8 cellular contexts compared by ENCODE assay signal in the genomic region with DNA sequence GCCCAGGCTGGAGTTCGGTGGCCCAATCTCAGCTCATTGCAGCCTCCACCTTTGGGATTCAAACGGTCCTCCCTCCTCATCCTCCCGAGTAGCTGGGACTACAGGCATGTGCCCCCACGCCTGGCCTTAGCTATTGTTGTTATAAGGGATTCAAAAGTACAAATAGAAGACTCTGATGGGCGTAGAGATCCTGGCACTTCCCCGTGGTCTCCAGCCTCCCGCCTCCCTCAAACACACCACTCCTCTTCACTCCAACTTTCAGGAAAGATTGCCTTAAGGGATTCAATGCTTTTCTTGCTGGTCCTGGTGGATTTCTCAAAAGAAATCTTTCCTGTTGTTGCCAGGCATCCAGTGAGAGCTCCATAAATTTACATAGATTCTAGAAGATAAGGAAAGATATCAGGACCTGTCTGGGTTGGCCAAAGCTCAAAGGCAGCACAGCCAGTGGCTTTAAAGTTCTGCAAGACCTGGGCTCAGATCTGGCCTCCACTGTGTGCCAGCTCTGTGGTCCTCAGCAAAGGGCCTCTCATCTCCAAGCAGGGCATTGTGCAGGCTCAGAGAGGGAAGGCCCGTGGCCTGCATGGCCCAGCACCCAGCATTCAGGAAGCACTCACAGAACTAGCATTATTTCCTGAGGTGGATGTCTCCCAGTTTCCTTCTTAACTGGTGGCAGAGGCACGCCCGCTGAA. TPM values are rescaled to one million over a fixed set of nuclear protein-coding genes. Genes with fewer than 3 reads are reported as not detected.
DNase-seq lines count a peak whose midpoint lies in the region; ATAC-seq and TF ChIP-seq lines count a peak whose summit lies in the region.

No MANE protein-coding gene starts in this region.

- H3K4me1 ChIP-seq in subcutaneous abdominal adipose tissue (ENCODE audit: control insufficient read depth in 5 of 5, insufficient read depth in 5 of 5, low read length in 5 of 5): peaks cover 2 to 60% (median 31%) of the 10 kb centered on the region in 5 donors

- H3K36me3 ChIP-seq in subcutaneous abdominal adipose tissue (ENCODE audit: control insufficient read depth in 5 of 5, insufficient read depth in 5 of 5, low read length in 5 of 5): no peaks in the 10 kb centered on the region

- peak overlapping the region in 3 of 5 donors; percentile 14 to 66 (median 32) for H3K9ac ChIP-seq in subcutaneous abdominal adipose tissue (ENCODE audit: low read length in 5 of 5)

- peak overlapping the region; percentile 29 for H3K4me3 Mint-ChIP-seq in activated CD4-positive, alpha-beta T cell treated with anti-CD3 and anti-CD28 coated beads, Interleukin-2, amount 10 ng/mL, durations not matched to agents 7 days and 5 days

- POLR2A ChIA-PET in activated CD4-positive, alpha-beta T cell treated with anti-CD3 and anti-CD28 coated beads, Interleukin-2, amount 10 ng/mL, durations not matched to agents 7 days and 5 days (lab: Charles Lee): no interaction called here

- H3K27ac Mint-ChIP-seq in activated CD4-positive, alpha-beta T cell treated with anti-CD3 and anti-CD28 coated beads, Interleukin-2, amount 10 ng/mL, durations not matched to agents 7 days and 5 days: no peak overlapping the region

- DNase-seq in activated CD4-positive, alpha-beta T cell treated with anti-CD3 and anti-CD28 coated beads, Interleukin-2, amount 10 ng/mL, durations not matched to agents 7 days and 5 days: no peak
- DNase-seq in activated CD4-positive, alpha-beta T cell treated with anti-CD3 and anti-CD28 coated beads for 48 hours: no peak
- DNase-seq in kidney glomerular epithelial cell (lab: John Stamatoyannopoulos, UW) (peak; percentile 9), NCI-H69 (lab: John Stamatoyannopoulos, UW) (no peak)

- ATAC-seq in GM18505 (IDR thresholded peaks at IDR 0.05; ENCODE audit: unreplicated experiment) (no peak), HG02759 (IDR thresholded peaks at IDR 0.05; ENCODE audit: unreplicated experiment) (no peak)

- peaks cover 11% of the 10 kb centered on the region for H3K4me1 Mint-ChIP-seq in activated CD4-positive, alpha-beta T cell treated with anti-CD3 and anti-CD28 coated beads, Interleukin-2, amount 10 ng/mL, durations not matched to agents 7 days and 5 days

- no peaks in the 10 kb centered on the region for H3K36me3 Mint-ChIP-seq in activated CD4-positive, alpha-beta T cell treated with anti-CD3 and anti-CD28 coated beads, Interleukin-2, amount 10 ng/mL, durations not matched to agents 7 days and 5 days (ENCODE audit: low read depth)

- H3K27ac ChIP-seq in angular gyrus (ENCODE audit: low read depth, low read length): peak overlapping the region; percentile 62
- no peak overlapping the region for H3K27ac ChIP-seq in subcutaneous abdominal adipose tissue (ENCODE audit: low read depth, low read length)

- no peaks in the 10 kb centered on the region for H3K9me3 ChIP-seq in subcutaneous abdominal adipose tissue (ENCODE audit: control insufficient read depth in 5 of 5, low read length in 5 of 5)

- H3K4me3 ChIP-seq in subcutaneous abdominal adipose tissue (ENCODE audit: low read depth in 1 of 5, low read length in 5 of 5): peak overlapping the region; percentile 48 to 81 (median 64)

- CTCF ChIA-PET in activated CD4-positive, alpha-beta T cell treated with anti-CD3 and anti-CD28 coated beads, Interleukin-2, amount 10 ng/mL, durations not matched to agents 7 days and 5 days (lab: Charles Lee): interaction anchor here (0.7 to 2.0 kb wide), 4 partner anchors 8 to 67 kb away, joined by 3 to 5 read pairs (median 4); no protein-coding TSS in a partner anchor

- TF ChIP-seq POLR2A in GM18505 (IDR thresholded peaks at IDR 0.05; ENCODE audit: borderline replicate concordance, extremely low read depth, insufficient read depth, insufficient read length): no peak

- H3K27me3 ChIP-seq in subcutaneous abdominal adipose tissue (ENCODE audit: control insufficient read depth in 5 of 5, insufficient read depth in 4 of 5, low read length in 5 of 5): peaks cover 25 to 51% (median 42%) of the 10 kb centered on the region in 5 donors

- H3K9me3 Mint-ChIP-seq in activated CD4-positive, alpha-beta T cell treated with anti-CD3 and anti-CD28 coated beads, Interleukin-2, amount 10 ng/mL, durations not matched to agents 7 days and 5 days: no peaks in the 10 kb centered on the region

- H3K27me3 Mint-ChIP-seq in activated CD4-positive, alpha-beta T cell treated with anti-CD3 and anti-CD28 coated beads, Interleukin-2, amount 10 ng/mL, durations not matched to agents 7 days and 5 days: peaks cover 34% of the 10 kb centered on the region

RNA-seq across cellular contexts. Expression of gene AIF1L, which starts 1.1 kb away (rescaled TPM):
- 1 to 10 TPM in 1 of 2 experiments, under 1 TPM in 1; 0.37 to 1.4 TPM for total RNA-seq in activated CD4-positive, alpha-beta T cell treated with anti-CD3 and anti-CD28 coated beads, Interleukin-2, amount 10 ng/mL, durations not matched to agents 7 days and 5 days

RNA-seq across cellular contexts. Expression of gene NUP214, which starts 28.0 kb away (rescaled TPM):
- 10 to 100 TPM; 58.0 to 69.4 TPM for total RNA-seq in activated CD4-positive, alpha-beta T cell treated with anti-CD3 and anti-CD28 coated beads, Interleukin-2, amount 10 ng/mL, durations not matched to agents 7 days and 5 days
